In genomic region chr6:88952065-88952704, GRCh38 we compare ENCODE assay signal across 28 cellular contexts. TPM values are rescaled to one million over a fixed set of nuclear protein-coding genes. Genes with fewer than 3 reads are reported as not detected.
A peak's percentile ranks its signal among the peaks of the same experiment; 100 is the strongest.
DNase-seq lines count a peak whose midpoint lies in the region; ATAC-seq and TF ChIP-seq lines count a peak whose summit lies in the region.
"Had no signal": no experiment of that assay in that cellular context is flagged by ENCODE, and none has a peak within 500 bp of the region (broad histone marks: within the 10 kb centered on the region; RNA-seq: fewer than 3 reads in every experiment).

No MANE protein-coding gene starts in this region.

- DNase-seq in EH (ENCODE audit: low read depth) (peak; percentile 37), HT-29 (ENCODE audit: low spot score) (peak; percentile 20), amniotic epithelial cell (ENCODE audit: low read depth) (peak; percentile 32), fibroblast of villous mesenchyme (ENCODE audit: low read depth) (peak; percentile 10), esophagus muscularis mucosa (ENCODE audit: extremely low spot score) (no peak), DMS114 treated with DMSO at 0.1 percent for 48 hours (lab: John Stamatoyannopoulos, UW; ENCODE audit: unreplicated experiment) (no peak)
- DNase-seq in activated CD4-positive, alpha-beta T cell treated with anti-CD3 and anti-CD28 coated beads for 48 hours = no peak
- DNase-seq: activated CD4-positive, CD25-positive, alpha-beta regulatory T cell treated with anti-CD3 and anti-CD28 coated beads, Interleukin-2, amount 50 U/mL, for 72 hours; activated CD8-positive, alpha-beta memory T cell treated with anti-CD3 and anti-CD28 coated beads for 24 hours; activated naive CD4-positive, alpha-beta T cell treated with anti-CD3 and anti-CD28 coated beads, Interleukin-2, amount 10 ng/mL, durations not matched to agents 7 days and 5 days; activated T-cell treated with anti-CD3 and anti-CD28 coated beads, Interleukin-2, amount 50 U/mL, for 4 hours; anterior cingulate cortex; CD4-positive, alpha-beta T cell; DMS79; effector memory CD8-positive, alpha-beta T cell; left ventricle myocardium inferior; MM.1S; NCI-H146; NCI-H446 treated with DMSO at 0.1 percent for 48 hours; NK-92 treated with Interleukin-12 subunit alpha and Interleukin-12 subunit beta, amount 100 ng/mL, for 24 hours; small intestine; stimulated activated naive CD4-positive, alpha-beta T cell treated with Interleukin-2 at 50 U/mL for 16 hours; T1000; thyroid gland had no signal

- 100% methylated on average over 1 of the region's 1 CpG for WGBS in esophagus muscularis mucosa

- TF ChIP-seq EP300 in esophagus muscularis mucosa (IDR thresholded peaks at IDR 0.05) = no peak

- no peak overlapping the region for H3K4me3 ChIP-seq in fibroblast of villous mesenchyme (ENCODE audit: low read depth, low read length)
- H3K4me3 ChIP-seq in esophagus muscularis mucosa = no peak overlapping the region
- H3K4me3 ChIP-seq: HAP-1, left ventricle myocardium inferior, neural progenitor cell, thyroid gland had no signal

- H3K36me3 ChIP-seq in esophagus muscularis mucosa = peaks cover 0 to 4% (median 0%) of the 10 kb centered on the region in 4 donors
- H3K36me3 ChIP-seq: HAP-1, thyroid gland had no signal

- peaks cover 0 to 10% (median 5%) of the 10 kb centered on the region in 4 donors for H3K9me3 ChIP-seq in esophagus muscularis mucosa
- H3K9me3 ChIP-seq: HAP-1, thyroid gland had no signal

- H3K27ac ChIP-seq in esophagus muscularis mucosa (replicated peaks in 1 of 4) = no peak overlapping the region
- H3K27ac ChIP-seq: left ventricle myocardium inferior, neural progenitor cell, thyroid gland had no signal

- TF ChIP-seq CTCF in fibroblast of villous mesenchyme (IDR thresholded peaks at IDR 0.05; ENCODE audit: insufficient read depth, low read depth, low read length) = no peak
- TF ChIP-seq CTCF in esophagus muscularis mucosa (IDR thresholded peaks at IDR 0.05) = no peak

- intact Hi-C loops in esophagus muscularis mucosa (cut with DNase I) = no loop called here

- H3K4me1 ChIP-seq in esophagus muscularis mucosa = peaks cover 0 to 4% (median 0%) of the 10 kb centered on the region in 4 donors
- H3K4me1 ChIP-seq: HAP-1, left ventricle myocardium inferior, neural progenitor cell, thyroid gland had no signal

- H3K27me3 ChIP-seq in esophagus muscularis mucosa = no peaks in the 10 kb centered on the region
- H3K27me3 ChIP-seq: neural progenitor cell, thyroid gland had no signal

- no peak for TF ChIP-seq POLR2A in esophagus muscularis mucosa (IDR thresholded peaks at IDR 0.05; ENCODE audit: low read depth)

- no peak for ATAC-seq in HG03135 (IDR thresholded peaks at IDR 0.05; ENCODE audit: unreplicated experiment)
- ATAC-seq: activated T-cell treated with anti-CD3 and anti-CD28 coated beads, Interleukin-2, amount 50 U/mL, for 4 hours; effector memory CD8-positive, alpha-beta T cell; SK-N-SH treated with all-trans-retinoic acid at 6 μM for 48 hours had no signal

RNA-seq across cellular contexts. Expression of gene RNGTT, which starts 11.2 kb away (rescaled TPM):
- 12.9 and 14.0 TPM in 2 replicates for total RNA-seq in HT-29 (2014; rRNA removed; shearing (Covaris generic))
- 22.9 and 38.0 TPM in 2 replicates for total RNA-seq in fibroblast of villous mesenchyme
- total RNA-seq in esophagus muscularis mucosa = 10 to 100 TPM; 10.7 to 13.9 (median 12.0) TPM

Comparison
In these comparisons a context has a peak if more than half of its experiments do, and no peak if none do; other contexts are left out.
1. DNase-seq: peak in EH (single experiment), HT-29 (single experiment), amniotic epithelial cell (single experiment) and fibroblast of villous mesenchyme (single experiment); none in esophagus muscularis mucosa (single experiment), DMS114 treated with DMSO at 0.1 percent for 48 hours (single experiment) and activated CD4-positive, alpha-beta T cell treated with anti-CD3 and anti-CD28 coated beads for 48 hours (single experiment).